Comparison of ENCODE assay signal across 1 cellular context in the genomic region with DNA sequence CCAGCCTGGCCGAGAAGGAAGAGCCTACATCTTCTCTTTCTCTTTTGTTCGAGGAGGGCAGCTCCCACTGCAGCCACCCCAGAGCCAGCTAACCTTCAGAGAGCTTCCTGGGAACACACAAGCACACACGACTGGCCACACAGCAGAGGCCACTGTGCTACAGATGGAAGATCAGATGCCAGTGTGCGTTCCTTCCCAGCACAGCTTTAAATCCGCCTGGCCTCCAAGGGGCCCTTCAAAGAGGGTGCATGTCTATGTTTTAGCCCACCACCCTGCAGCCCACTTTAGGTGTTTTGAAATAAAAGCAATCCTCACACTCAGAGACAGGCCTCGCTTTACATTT.
TF ChIP-seq lines count a peak whose summit lies in the region.

No MANE protein-coding gene starts in this region.

TF ChIP-seq in endothelial cell of umbilical vein, 7 proteins besides CTCF, POLR2A, EP300 and RAD21:
- TF ChIP-seq GATA2 (IDR thresholded peaks at IDR 0.05; ENCODE audit: insufficient read depth, insufficient read length, low read depth, low read length), result no peak
- TF ChIP-seq POLR2AphosphoS5 (IDR thresholded peaks at IDR 0.05; ENCODE audit: insufficient read depth, low read depth, low read length), result no peak
TF ChIP-seq in endothelial cell of umbilical vein: peak in this region for 0.
